1 cellular context compared by ENCODE assay signal in genomic region chr1:78640462-78640861, GRCh38.
TF ChIP-seq lines count a peak whose summit lies in the region.

No MANE protein-coding gene starts in this region.

TF ChIP-seq in SK-N-SH, 30 proteins besides CTCF, POLR2A, EP300 and RAD21 (continued from another document):
- no peak for TF ChIP-seq USF2 (IDR thresholded peaks at IDR 0.05; ENCODE audit: borderline replicate concordance, low read depth, low read length)
- TF ChIP-seq CHD2 (IDR thresholded peaks at IDR 0.05; ENCODE audit: low read length, partially characterized antibody), result no peak
- no peak for TF ChIP-seq GATA2 (CRISPR knock-in tag; IDR thresholded peaks at IDR 0.05)
- no peak for TF ChIP-seq ELF1 (IDR thresholded peaks at IDR 0.05)
- TF ChIP-seq EZH2phosphoT487 (IDR thresholded peaks at IDR 0.05; ENCODE audit: borderline replicate concordance, low read depth), result no peak
- no peak for TF ChIP-seq MAX (IDR thresholded peaks at IDR 0.05; ENCODE audit: low read depth)
- no peak for TF ChIP-seq RXRA (IDR thresholded peaks at IDR 0.05; ENCODE audit: borderline replicate concordance, low read depth)
